ENCODE assay signal across 1 cellular context in the genomic region with DNA sequence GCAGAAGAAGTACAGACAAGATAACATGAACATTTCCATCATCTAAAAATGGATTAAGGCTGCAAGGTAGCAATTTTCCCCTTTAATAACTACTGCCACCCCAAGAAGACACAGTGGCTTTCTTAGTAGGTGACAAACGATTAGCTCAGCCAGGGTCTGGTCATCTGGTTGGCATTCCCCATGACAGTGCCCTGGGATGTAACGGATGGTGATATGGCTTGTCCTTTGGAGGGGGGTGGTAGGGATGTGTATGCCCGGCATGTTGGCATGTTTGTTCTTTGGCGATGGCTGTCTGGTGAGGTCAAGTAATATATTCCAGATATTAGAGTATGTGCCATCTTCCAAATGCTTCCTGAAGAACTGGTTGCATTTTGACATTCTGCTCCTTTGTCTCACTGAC.
TF ChIP-seq lines count a peak whose summit lies in the region.

No MANE protein-coding gene starts in this region.

TF ChIP-seq in H1, 55 proteins besides CTCF, POLR2A, EP300 and RAD21 (continued from another document):
- TF ChIP-seq GTF2F1 (IDR thresholded peaks at IDR 0.05; ENCODE audit: borderline replicate concordance, low read depth, low read length) (no peak), SP2 (IDR thresholded peaks at IDR 0.05; ENCODE audit: low read length) (no peak), TAF7 (optimal IDR thresholded peaks at IDR 0.05; ENCODE audit: borderline replicate concordance, low read depth, low read length) (no peak), NRF1 (IDR thresholded peaks at IDR 0.05; ENCODE audit: low read depth, low read length) (no peak), RFX5 (IDR thresholded peaks at IDR 0.05; ENCODE audit: borderline replicate concordance, low read depth, low read length) (no peak), CHD2 (IDR thresholded peaks at IDR 0.05; ENCODE audit: low read length) (no peak), SRF (IDR thresholded peaks at IDR 0.05; ENCODE audit: low read depth, low read length) (no peak)
- TF ChIP-seq, protein P1, sequence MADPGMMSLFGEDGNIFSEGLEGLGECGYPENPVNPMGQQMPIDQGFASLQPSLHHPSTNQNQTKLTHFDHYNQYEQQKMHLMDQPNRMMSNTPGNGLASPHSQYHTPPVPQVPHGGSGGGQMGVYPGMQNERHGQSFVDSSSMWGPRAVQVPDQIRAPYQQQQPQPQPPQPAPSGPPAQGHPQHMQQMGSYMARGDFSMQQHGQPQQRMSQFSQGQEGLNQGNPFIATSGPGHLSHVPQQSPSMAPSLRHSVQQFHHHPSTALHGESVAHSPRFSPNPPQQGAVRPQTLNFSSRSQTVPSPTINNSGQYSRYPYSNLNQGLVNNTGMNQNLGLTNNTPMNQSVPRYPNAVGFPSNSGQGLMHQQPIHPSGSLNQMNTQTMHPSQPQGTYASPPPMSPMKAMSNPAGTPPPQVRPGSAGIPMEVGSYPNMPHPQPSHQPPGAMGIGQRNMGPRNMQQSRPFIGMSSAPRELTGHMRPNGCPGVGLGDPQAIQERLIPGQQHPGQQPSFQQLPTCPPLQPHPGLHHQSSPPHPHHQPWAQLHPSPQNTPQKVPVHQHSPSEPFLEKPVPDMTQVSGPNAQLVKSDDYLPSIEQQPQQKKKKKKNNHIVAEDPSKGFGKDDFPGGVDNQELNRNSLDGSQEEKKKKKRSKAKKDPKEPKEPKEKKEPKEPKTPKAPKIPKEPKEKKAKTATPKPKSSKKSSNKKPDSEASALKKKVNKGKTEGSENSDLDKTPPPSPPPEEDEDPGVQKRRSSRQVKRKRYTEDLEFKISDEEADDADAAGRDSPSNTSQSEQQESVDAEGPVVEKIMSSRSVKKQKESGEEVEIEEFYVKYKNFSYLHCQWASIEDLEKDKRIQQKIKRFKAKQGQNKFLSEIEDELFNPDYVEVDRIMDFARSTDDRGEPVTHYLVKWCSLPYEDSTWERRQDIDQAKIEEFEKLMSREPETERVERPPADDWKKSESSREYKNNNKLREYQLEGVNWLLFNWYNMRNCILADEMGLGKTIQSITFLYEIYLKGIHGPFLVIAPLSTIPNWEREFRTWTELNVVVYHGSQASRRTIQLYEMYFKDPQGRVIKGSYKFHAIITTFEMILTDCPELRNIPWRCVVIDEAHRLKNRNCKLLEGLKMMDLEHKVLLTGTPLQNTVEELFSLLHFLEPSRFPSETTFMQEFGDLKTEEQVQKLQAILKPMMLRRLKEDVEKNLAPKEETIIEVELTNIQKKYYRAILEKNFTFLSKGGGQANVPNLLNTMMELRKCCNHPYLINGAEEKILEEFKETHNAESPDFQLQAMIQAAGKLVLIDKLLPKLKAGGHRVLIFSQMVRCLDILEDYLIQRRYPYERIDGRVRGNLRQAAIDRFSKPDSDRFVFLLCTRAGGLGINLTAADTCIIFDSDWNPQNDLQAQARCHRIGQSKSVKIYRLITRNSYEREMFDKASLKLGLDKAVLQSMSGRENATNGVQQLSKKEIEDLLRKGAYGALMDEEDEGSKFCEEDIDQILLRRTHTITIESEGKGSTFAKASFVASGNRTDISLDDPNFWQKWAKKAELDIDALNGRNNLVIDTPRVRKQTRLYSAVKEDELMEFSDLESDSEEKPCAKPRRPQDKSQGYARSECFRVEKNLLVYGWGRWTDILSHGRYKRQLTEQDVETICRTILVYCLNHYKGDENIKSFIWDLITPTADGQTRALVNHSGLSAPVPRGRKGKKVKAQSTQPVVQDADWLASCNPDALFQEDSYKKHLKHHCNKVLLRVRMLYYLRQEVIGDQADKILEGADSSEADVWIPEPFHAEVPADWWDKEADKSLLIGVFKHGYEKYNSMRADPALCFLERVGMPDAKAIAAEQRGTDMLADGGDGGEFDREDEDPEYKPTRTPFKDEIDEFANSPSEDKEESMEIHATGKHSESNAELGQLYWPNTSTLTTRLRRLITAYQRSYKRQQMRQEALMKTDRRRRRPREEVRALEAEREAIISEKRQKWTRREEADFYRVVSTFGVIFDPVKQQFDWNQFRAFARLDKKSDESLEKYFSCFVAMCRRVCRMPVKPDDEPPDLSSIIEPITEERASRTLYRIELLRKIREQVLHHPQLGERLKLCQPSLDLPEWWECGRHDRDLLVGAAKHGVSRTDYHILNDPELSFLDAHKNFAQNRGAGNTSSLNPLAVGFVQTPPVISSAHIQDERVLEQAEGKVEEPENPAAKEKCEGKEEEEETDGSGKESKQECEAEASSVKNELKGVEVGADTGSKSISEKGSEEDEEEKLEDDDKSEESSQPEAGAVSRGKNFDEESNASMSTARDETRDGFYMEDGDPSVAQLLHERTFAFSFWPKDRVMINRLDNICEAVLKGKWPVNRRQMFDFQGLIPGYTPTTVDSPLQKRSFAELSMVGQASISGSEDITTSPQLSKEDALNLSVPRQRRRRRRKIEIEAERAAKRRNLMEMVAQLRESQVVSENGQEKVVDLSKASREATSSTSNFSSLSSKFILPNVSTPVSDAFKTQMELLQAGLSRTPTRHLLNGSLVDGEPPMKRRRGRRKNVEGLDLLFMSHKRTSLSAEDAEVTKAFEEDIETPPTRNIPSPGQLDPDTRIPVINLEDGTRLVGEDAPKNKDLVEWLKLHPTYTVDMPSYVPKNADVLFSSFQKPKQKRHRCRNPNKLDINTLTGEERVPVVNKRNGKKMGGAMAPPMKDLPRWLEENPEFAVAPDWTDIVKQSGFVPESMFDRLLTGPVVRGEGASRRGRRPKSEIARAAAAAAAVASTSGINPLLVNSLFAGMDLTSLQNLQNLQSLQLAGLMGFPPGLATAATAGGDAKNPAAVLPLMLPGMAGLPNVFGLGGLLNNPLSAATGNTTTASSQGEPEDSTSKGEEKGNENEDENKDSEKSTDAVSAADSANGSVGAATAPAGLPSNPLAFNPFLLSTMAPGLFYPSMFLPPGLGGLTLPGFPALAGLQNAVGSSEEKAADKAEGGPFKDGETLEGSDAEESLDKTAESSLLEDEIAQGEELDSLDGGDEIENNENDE (IDR thresholded peaks at IDR 0.05; ENCODE audit: insufficient replicate concordance, low read length), result no peak
TF ChIP-seq in H1: peak in this region for 0.
